Comparison of ENCODE assay signal across 21 cellular contexts in genomic region chr9:136981588-136982231, GRCh38. TPM values are rescaled to one million over a fixed set of nuclear protein-coding genes. Genes with fewer than 3 reads are reported as not detected.
DNase-seq lines count a peak whose midpoint lies in the region; ATAC-seq and TF ChIP-seq lines count a peak whose summit lies in the region.
"Had no signal": no experiment of that assay in that cellular context is flagged by ENCODE, and none has a peak within 500 bp of the region (broad histone marks: within the 10 kb centered on the region; RNA-seq: fewer than 3 reads in every experiment).

No MANE protein-coding gene starts in this region.

- H3K9me3 ChIP-seq in SK-N-SH (no peaks in the 10 kb centered on the region), left ventricle myocardium inferior (replicated peaks) (no peaks in the 10 kb centered on the region), colonic mucosa (no peaks in the 10 kb centered on the region)
- no peaks in the 10 kb centered on the region for H3K9me3 ChIP-seq in effector memory CD4-positive, alpha-beta T cell (ENCODE audit: control insufficient read depth, low read length)
- H3K9me3 ChIP-seq: MG63, suprapubic skin had no signal

- WGBS in SK-N-SH (ENCODE audit: low lambda C conversion rate), result 69% methylated on average over 12 of the region's 17 CpGs

- H3K27ac Mint-ChIP-seq in nephron progenitor cell, result no peak overlapping the region
- H3K27ac Mint-ChIP-seq: activated naive CD8-positive, alpha-beta T cell had no signal

- H3K36me3 ChIP-seq in SK-N-SH (replicated peaks in 1 of 2; ENCODE audit: control insufficient read depth in 1 of 2, insufficient read depth in 2 of 2, low read length in 1 of 2) (no peaks in the 10 kb centered on the region), left ventricle myocardium inferior (peaks cover 5% of the 10 kb centered on the region), colonic mucosa (no peaks in the 10 kb centered on the region)
- no peaks in the 10 kb centered on the region for H3K36me3 ChIP-seq in effector memory CD4-positive, alpha-beta T cell (ENCODE audit: control insufficient read depth, insufficient read depth, low read length)
- H3K36me3 ChIP-seq: MG63, suprapubic skin had no signal

- no peaks in the 10 kb centered on the region for H3K79me2 ChIP-seq in SK-N-SH (ENCODE audit: insufficient read depth)

- H3K4me2 ChIP-seq in SK-N-SH, result no peak overlapping the region

- H3K4me3 Mint-ChIP-seq in nephron progenitor cell, result no peak overlapping the region
- H3K4me3 Mint-ChIP-seq: activated naive CD8-positive, alpha-beta T cell had no signal

- ATAC-seq in SK-N-SH treated with all-trans-retinoic acid at 6 μM for 48 hours (0 out of 3 replicates have a peak, but pooled peaks have one; percentile 11), HG03139 (IDR thresholded peaks at IDR 0.05; ENCODE audit: unreplicated experiment) (no peak)
- ATAC-seq: esophagus mucosa, Panc1 had no signal

- H3K4me1 Mint-ChIP-seq in nephron progenitor cell, result peaks cover 15% of the 10 kb centered on the region

- DNase-seq in SK-N-SH (no peak), left ventricle myocardium inferior (peak; percentile 69), nephron progenitor cell (peak; percentile 7), colonic mucosa (no peak), mesenteric fat pad (ENCODE audit: low spot score) (no peak)
- DNase-seq in effector memory CD4-positive, alpha-beta T cell, result no peak
- DNase-seq: cerebellar nuclear complex, GDM1, MG63, NCI-H2029, NCI-H526 treated with DMSO at 0.1 percent for 48 hours had no signal

- intact Hi-C loops in left ventricle myocardium inferior (cut with micrococcal nuclease) (no loop called here), colonic mucosa (cut with DNase I) (no loop called here)

- POLR2A ChIA-PET in SK-N-SH (lab: Yijun Ruan, JAX), result no interaction called here

- H3K27ac ChIP-seq in SK-N-SH (ENCODE audit: low read depth in 2 of 2, low read length in 1 of 2) (no peak overlapping the region), left ventricle myocardium inferior (replicated peaks) (peak overlapping the region; percentile 91), colonic mucosa (no peak overlapping the region)
- no peak overlapping the region for H3K27ac ChIP-seq in effector memory CD4-positive, alpha-beta T cell (ENCODE audit: insufficient read depth, low read length, poor library complexity, severe bottlenecking)
- H3K27ac ChIP-seq: 22Rv1, suprapubic skin had no signal

- no peak for TF ChIP-seq EP300 in SK-N-SH (IDR thresholded peaks at IDR 0.05; ENCODE audit: borderline replicate concordance in 1 of 2, low read depth in 1 of 2, low read length in 1 of 2)

- H3K9ac ChIP-seq in SK-N-SH (no peak overlapping the region), colonic mucosa (ENCODE audit: low read depth in 2 of 2, low read length in 2 of 2) (no peak overlapping the region)

- H3K27me3 ChIP-seq in SK-N-SH (ENCODE audit: insufficient read depth) (no peaks in the 10 kb centered on the region), left ventricle myocardium inferior (ENCODE audit: low read depth) (peaks cover 15% of the 10 kb centered on the region), colonic mucosa (peaks cover 25% of the 10 kb centered on the region)
- H3K27me3 ChIP-seq in effector memory CD4-positive, alpha-beta T cell (replicated peaks; ENCODE audit: control insufficient read depth, insufficient read depth, low read length, poor library complexity, severe bottlenecking), result peaks cover 20% of the 10 kb centered on the region
- H3K27me3 ChIP-seq: MG63 had no signal

- H3F3A ChIP-seq in SK-N-SH (replicated peaks; ENCODE audit: insufficient read depth), result peaks cover 4% of the 10 kb centered on the region

- no peaks in the 10 kb centered on the region for H3K36me3 Mint-ChIP-seq in nephron progenitor cell (ENCODE audit: low read depth)
- H3K36me3 Mint-ChIP-seq: activated naive CD8-positive, alpha-beta T cell had no signal

- CTCF ChIA-PET in SK-N-SH (lab: Yijun Ruan, JAX), result interaction anchor here (1.1 to 3.6 kb wide), 5 partner anchors 9 to 53 kb away, joined by 3 to 14 read pairs (median 7); partner anchors contain the start of gene ABCA2

- no peak overlapping the region for H2AFZ ChIP-seq in SK-N-SH (ENCODE audit: low read depth)

- H3K27me3 Mint-ChIP-seq in nephron progenitor cell (ENCODE audit: low read depth, poor library complexity), result peaks cover 22% of the 10 kb centered on the region

- H3K4me1 ChIP-seq in SK-N-SH (ENCODE audit: control insufficient read depth in 1 of 2, insufficient read depth in 2 of 2, low read depth in 1 of 2, low read length in 1 of 2) (peaks cover 0 to 15% of the 10 kb centered on the region in 2 experiments; a peak in 1 of 4 replicates), left ventricle myocardium inferior (peaks cover 87% of the 10 kb centered on the region), colonic mucosa (peaks cover 4% of the 10 kb centered on the region)
- peaks cover 15% of the 10 kb centered on the region for H3K4me1 ChIP-seq in effector memory CD4-positive, alpha-beta T cell (ENCODE audit: control insufficient read depth, insufficient read depth, low read length, poor library complexity, severe bottlenecking)

- TF ChIP-seq RAD21 in SK-N-SH (IDR thresholded peaks at IDR 0.05; ENCODE audit: low read length), result no peak

- H4K20me1 ChIP-seq in SK-N-SH (ENCODE audit: insufficient read depth), result no peaks in the 10 kb centered on the region

- no peak for TF ChIP-seq CTCF in SK-N-SH (IDR thresholded peaks at IDR 0.05)
- peak; percentile 42 for TF ChIP-seq CTCF in left ventricle myocardium inferior (IDR thresholded peaks at IDR 0.05; ENCODE audit: borderline replicate concordance)
- no peak for TF ChIP-seq CTCF in nephron progenitor cell (IDR thresholded peaks at IDR 0.05)
- no peak for TF ChIP-seq CTCF in colonic mucosa (IDR thresholded peaks at IDR 0.05)

- H3K4me3 ChIP-seq in SK-N-SH (ENCODE audit: low read depth in 2 of 2, low read length in 1 of 2) (no peak overlapping the region), left ventricle myocardium inferior (no peak overlapping the region), colonic mucosa (no peak overlapping the region)
- H3K4me3 ChIP-seq in effector memory CD4-positive, alpha-beta T cell (ENCODE audit: insufficient read depth, low read depth, low read length, poor library complexity, severe bottlenecking), result no peak overlapping the region
- H3K4me3 ChIP-seq: MG63, suprapubic skin had no signal

- no peaks in the 10 kb centered on the region for H3K9me3 Mint-ChIP-seq in nephron progenitor cell

- H3K9me2 ChIP-seq in SK-N-SH, result no peaks in the 10 kb centered on the region

TF ChIP-seq in SK-N-SH treated with all-trans-retinoic acid at 6 μM for 48 hours, 23 proteins besides CTCF, POLR2A, EP300 and RAD21 (continues in another document):
- no peak for TF ChIP-seq RARB (CRISPR knock-in tag; IDR thresholded peaks at IDR 0.05)
- no peak for TF ChIP-seq CREB5 (CRISPR knock-in tag; IDR thresholded peaks at IDR 0.05; ENCODE audit: low read depth)
- no peak for TF ChIP-seq TCF4 (CRISPR knock-in tag; IDR thresholded peaks at IDR 0.05; ENCODE audit: borderline replicate concordance)

TF ChIP-seq in SK-N-SH, 30 proteins besides CTCF, POLR2A, EP300 and RAD21 (continues in another document):
- no peak for TF ChIP-seq JUND (IDR thresholded peaks at IDR 0.05)
- no peak for TF ChIP-seq TEAD4 (IDR thresholded peaks at IDR 0.05; ENCODE audit: borderline replicate concordance, insufficient read depth)
- TF ChIP-seq NFIC (IDR thresholded peaks at IDR 0.05; ENCODE audit: borderline replicate concordance), result no peak
- TF ChIP-seq FOXM1 (IDR thresholded peaks at IDR 0.05; ENCODE audit: low read depth), result no peak
- TF ChIP-seq MEF2A (IDR thresholded peaks at IDR 0.05; ENCODE audit: borderline replicate concordance, low read depth), result no peak
- no peak for TF ChIP-seq SIN3A (IDR thresholded peaks at IDR 0.05; ENCODE audit: borderline replicate concordance, low read depth, low read length)
- TF ChIP-seq RXRA (IDR thresholded peaks at IDR 0.05; ENCODE audit: borderline replicate concordance, low read depth), result no peak
- TF ChIP-seq SMC3 (IDR thresholded peaks at IDR 0.05; ENCODE audit: low read depth, low read length), result no peak
- no peak for TF ChIP-seq MAX (IDR thresholded peaks at IDR 0.05; ENCODE audit: low read depth)
- no peak for TF ChIP-seq RFX5 (IDR thresholded peaks at IDR 0.05; ENCODE audit: low read length)
- TF ChIP-seq TAF1 (IDR thresholded peaks at IDR 0.05; ENCODE audit: borderline replicate concordance, low read depth, low read length), result no peak

RNA-seq across cellular contexts. Expression of gene LCNL1, which starts 1.1 kb away (rescaled TPM):
- not detected in 2 replicates for polyA plus RNA-seq in SK-N-SH (2012; rRNA removed)
- polyA plus RNA-seq in SK-N-SH (2012; cell fraction: cytosol; rRNA removed), result not detected in 2 replicates
- 0.02 and 0.06 TPM in 2 replicates for polyA plus RNA-seq in SK-N-SH (2012; cell fraction: nucleus; rRNA removed)
- total RNA-seq in left ventricle myocardium inferior (11.7 TPM), colonic mucosa (not detected), mesenteric fat pad (0.71 TPM)
- total RNA-seq: HT-29 had no signal

RNA-seq across cellular contexts. Expression of gene PTGDS, which starts 4.4 kb away (rescaled TPM):
- polyA plus RNA-seq in SK-N-SH (2012; rRNA removed), result not detected in 2 replicates
- not detected in 2 replicates for polyA plus RNA-seq in SK-N-SH (2012; cell fraction: cytosol; rRNA removed)
- 0.46 TPM in 1 of 2 replicates, not detected in the other for polyA plus RNA-seq in SK-N-SH (2012; cell fraction: nucleus; rRNA removed)
- 3,579 TPM for total RNA-seq in left ventricle myocardium inferior
- 10 to 100 TPM; 15.9 to 26.1 TPM for total RNA-seq in colonic mucosa
- total RNA-seq in mesenteric fat pad, result 249 TPM
- total RNA-seq: HT-29 had no signal

RNA-seq across cellular contexts. Expression of gene PAXX, which starts 10.5 kb away (rescaled TPM):
- polyA plus RNA-seq in SK-N-SH (2012; rRNA removed), result 37.8 and 52.9 TPM in 2 replicates
- polyA plus RNA-seq in SK-N-SH (2012; cell fraction: cytosol; rRNA removed), result 14.7 and 23.5 TPM in 2 replicates
- polyA plus RNA-seq in SK-N-SH (2012; cell fraction: nucleus; rRNA removed), result 271 and 429 TPM in 2 replicates
- total RNA-seq in left ventricle myocardium inferior (19.8 TPM), colonic mucosa (10 to 100 TPM; 29.9 to 81.0 TPM), mesenteric fat pad (29.4 TPM)

RNA-seq across cellular contexts. Expression of gene CLIC3, which starts 14.7 kb away (rescaled TPM):
- 0.60 and 1.0 TPM in 2 replicates for polyA plus RNA-seq in SK-N-SH (2012; rRNA removed)
- polyA plus RNA-seq in SK-N-SH (2012; cell fraction: cytosol; rRNA removed), result 0.31 and 0.83 TPM in 2 replicates
- polyA plus RNA-seq in SK-N-SH (2012; cell fraction: nucleus; rRNA removed), result 1.7 and 2.2 TPM in 2 replicates
- total RNA-seq in left ventricle myocardium inferior, result 1.6 TPM
- 10 to 100 TPM in 1 of 2 donors, 1 to 10 TPM in 1; 3.6 to 15.4 TPM for total RNA-seq in colonic mucosa
- total RNA-seq in mesenteric fat pad, result 1.6 TPM
- total RNA-seq: osteocyte had no signal

RNA-seq across cellular contexts. Expression of gene LCN12, which starts 29.6 kb away (rescaled TPM):
- polyA plus RNA-seq in SK-N-SH (2012; rRNA removed), result 0.87 and 1.1 TPM in 2 replicates
- polyA plus RNA-seq in SK-N-SH (2012; cell fraction: cytosol; rRNA removed), result 0.09 and 0.15 TPM in 2 replicates
- 6.2 and 6.8 TPM in 2 replicates for polyA plus RNA-seq in SK-N-SH (2012; cell fraction: nucleus; rRNA removed)
- 7.8 TPM for total RNA-seq in left ventricle myocardium inferior
- 1 to 10 TPM; 6.5 to 8.6 TPM for total RNA-seq in colonic mucosa
- total RNA-seq in mesenteric fat pad, result not detected
- total RNA-seq: mononuclear cell had no signal

Comparison
In these comparisons a context has a peak if more than half of its experiments do, and no peak if none do; other contexts are left out.
1. DNase-seq: peak in left ventricle myocardium inferior (single experiment) and nephron progenitor cell (single experiment); none in SK-N-SH (single experiment), effector memory CD4-positive, alpha-beta T cell (0 of 3), colonic mucosa (single experiment) and mesenteric fat pad (single experiment).
2. RNA of gene PTGDS, which starts 4.4 kb away (total RNA-seq): 3,579 TPM in left ventricle myocardium inferior (single experiment); 249 TPM in mesenteric fat pad (single experiment) and 15.9 to 26.1 TPM in colonic mucosa; every median in the first group is over 10 times any median in the second.